Comparison of ENCODE assay signal across 8 cellular contexts in the genomic region with DNA sequence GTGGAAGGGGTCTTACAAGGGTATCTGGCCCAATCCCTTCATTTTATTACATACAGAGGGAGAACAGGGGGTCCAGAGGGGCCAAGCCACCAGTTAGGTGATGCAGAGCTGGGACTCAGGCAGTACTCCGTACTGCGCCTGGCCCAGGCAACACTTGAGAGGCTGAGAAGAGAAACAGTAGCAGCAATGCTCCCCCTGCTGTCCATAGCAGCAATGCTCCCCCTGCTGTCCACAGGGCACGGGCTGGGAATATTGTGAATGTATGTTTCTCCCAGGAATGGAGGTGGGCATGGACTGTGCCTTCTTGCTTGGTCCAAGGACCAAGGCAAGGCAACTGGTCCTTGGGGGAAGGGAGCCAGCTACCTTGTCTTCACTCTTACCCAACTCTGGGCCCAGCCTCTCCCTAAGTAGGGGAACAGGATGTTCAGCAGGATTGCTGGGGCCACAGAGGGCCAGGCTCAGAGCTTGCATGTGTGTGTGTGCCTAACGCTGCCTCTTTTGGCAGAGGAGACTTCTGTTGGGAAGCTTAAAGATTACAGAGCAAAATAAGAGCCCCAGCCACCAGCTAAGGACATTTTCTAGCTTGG. TPM values are rescaled to one million over a fixed set of nuclear protein-coding genes. Genes with fewer than 3 reads are reported as not detected.
DNase-seq lines count a peak whose midpoint lies in the region; ATAC-seq, FAIRE-seq and TF ChIP-seq lines count a peak whose summit lies in the region.

No MANE protein-coding gene starts in this region.

- DNase-seq in D341Med (ENCODE audit: low spot score) (peak; percentile 83), HT1080 (ENCODE audit: low read depth) (peak; percentile 89), RPMI8226 (peak; percentile 50), bronchial epithelial cell (ENCODE audit: low read depth) (peak; percentile 65)

- peak overlapping the region in 1 of 2 donors; percentile 13 for H3K9ac ChIP-seq in stomach smooth muscle (ENCODE audit: low read length in 2 of 2)

- no peak overlapping the region for H3K4me3 ChIP-seq in bronchial epithelial cell (ENCODE audit: low read depth, low read length)
- no peak overlapping the region for H3K4me3 ChIP-seq in stomach smooth muscle (ENCODE audit: low read length in 2 of 2)

- peak overlapping the region; percentile 53 for H3K27ac ChIP-seq in layer of hippocampus (ENCODE audit: low read depth, low read length)
- peak overlapping the region; percentile 76 for H3K27ac ChIP-seq in stomach smooth muscle (ENCODE audit: low read length)

- peaks cover 45% of the 10 kb centered on the region for H3K4me1 ChIP-seq in stomach smooth muscle (ENCODE audit: control insufficient read depth, insufficient read depth, low read length)

- no peaks in the 10 kb centered on the region for H3K27me3 ChIP-seq in bronchial epithelial cell (ENCODE audit: control insufficient read depth, insufficient read depth, low read length)
- H3K27me3 ChIP-seq in layer of hippocampus (ENCODE audit: control insufficient read depth, insufficient read depth, low read length), result no peaks in the 10 kb centered on the region
- H3K27me3 ChIP-seq in stomach smooth muscle (ENCODE audit: control insufficient read depth in 1 of 2, insufficient read depth in 2 of 2, low read length in 2 of 2), result no peaks in the 10 kb centered on the region

- H3K36me3 ChIP-seq in bronchial epithelial cell (ENCODE audit: control insufficient read depth, insufficient read depth, low read length), result peaks cover 5% of the 10 kb centered on the region
- peaks cover 0 to 12% of the 10 kb centered on the region in 2 donors for H3K36me3 ChIP-seq in stomach smooth muscle (ENCODE audit: control insufficient read depth in 2 of 2, insufficient read depth in 2 of 2, low read length in 2 of 2)

- TF ChIP-seq CTCF in bronchial epithelial cell (IDR thresholded peaks at IDR 0.05; ENCODE audit: insufficient read depth, low read length, severe bottlenecking), result peak; percentile 90

- ATAC-seq in HG03469 (IDR thresholded peaks at IDR 0.05; ENCODE audit: unreplicated experiment) (no peak), HG03342 (IDR thresholded peaks at IDR 0.05; ENCODE audit: unreplicated experiment) (no peak)

- FAIRE-seq in bronchial epithelial cell (lab: Jason Lieb, UNC), result no peak

- H3K9me3 ChIP-seq in stomach smooth muscle (ENCODE audit: control insufficient read depth in 2 of 2, low read length in 2 of 2), result no peaks in the 10 kb centered on the region

RNA-seq across cellular contexts. Expression of a gene that starts 14.8 kb away (rescaled TPM):
- not detected in 2 replicates for total RNA-seq in HT1080 (2014; rRNA removed; shearing (Covaris generic))
- polyA plus RNA-seq in HT1080 (2015; cell fraction: cytosol; rRNA removed), result 0.02 TPM in 1 of 2 replicates, not detected in the other
- polyA plus RNA-seq in HT1080 (2015; cell fraction: nucleus; rRNA removed), result 0.05 TPM in 1 of 2 replicates, not detected in the other
- 0.26 and 0.64 TPM in 2 replicates for total RNA-seq in bronchial epithelial cell

RNA-seq across cellular contexts. Expression of a gene that starts 22.5 kb away (rescaled TPM):
- total RNA-seq in HT1080 (2014; rRNA removed; shearing (Covaris generic)), result 516 and 620 TPM in 2 replicates
- polyA plus RNA-seq in HT1080 (2015; cell fraction: cytosol; rRNA removed), result 246 and 320 TPM in 2 replicates
- polyA plus RNA-seq in HT1080 (2015; cell fraction: nucleus; rRNA removed), result 273 and 299 TPM in 2 replicates
- 226 and 370 TPM in 2 replicates for total RNA-seq in bronchial epithelial cell

RNA-seq across cellular contexts. Expression of a gene that starts 29.1 kb away (rescaled TPM):
- 26.4 and 38.1 TPM in 2 replicates for total RNA-seq in HT1080 (2014; rRNA removed; shearing (Covaris generic))
- 48.7 and 61.6 TPM in 2 replicates for polyA plus RNA-seq in HT1080 (2015; cell fraction: cytosol; rRNA removed)
- polyA plus RNA-seq in HT1080 (2015; cell fraction: nucleus; rRNA removed), result 43.3 and 52.6 TPM in 2 replicates
- total RNA-seq in bronchial epithelial cell, result 5.0 and 6.9 TPM in 2 replicates
